Comparison of ENCODE assay signal across 8 cellular contexts in genomic region chr2:219446101-219446504, GRCh38. TPM values are rescaled to one million over a fixed set of nuclear protein-coding genes. Genes with fewer than 3 reads are reported as not detected.
A peak's percentile ranks its signal among the peaks of the same experiment; 100 is the strongest.
DNase-seq lines count a peak whose midpoint lies in the region; ATAC-seq and TF ChIP-seq lines count a peak whose summit lies in the region.

No MANE protein-coding gene starts in this region.

- POLR2A ChIA-PET in OCI-LY7 (lab: Charles Lee) = interaction anchor here (0.5 to 1.1 kb wide), 4 partner anchors 9 to 65 kb away, joined by 3 to 4 read pairs (median 4); no protein-coding TSS in a partner anchor

- intact Hi-C loops in OCI-LY7 (cut with micrococcal nuclease; ENCODE audit: unreplicated experiment) = no loop called here
- intact Hi-C loops in psoas muscle (cut with DNase I) = no loop called here

- H3K4me3 ChIP-seq in OCI-LY7 (ENCODE audit: low read depth, low read length, poor library complexity, severe bottlenecking) (no peak overlapping the region), psoas muscle (no peak overlapping the region)

- TF ChIP-seq CTCF in OCI-LY7 (conservative IDR thresholded peaks at IDR 0.05; ENCODE audit: low read length) (no peak), psoas muscle (IDR thresholded peaks at IDR 0.05) (no peak)

- peaks cover 10% of the 10 kb centered on the region for H3K4me1 ChIP-seq in OCI-LY7 (ENCODE audit: insufficient read depth, low read length, poor library complexity, severe bottlenecking)
- H3K4me1 ChIP-seq in psoas muscle = peaks cover 30% of the 10 kb centered on the region

- H3K36me3 ChIP-seq in OCI-LY7 (ENCODE audit: insufficient read depth, low read length) (no peaks in the 10 kb centered on the region), psoas muscle (ENCODE audit: insufficient read depth in 1 of 2, low read depth in 1 of 2) (peaks cover 0 to 51% of the 10 kb centered on the region in 2 donors)

- H3K4me2 ChIP-seq in OCI-LY7 (ENCODE audit: low read length) = peak overlapping the region; percentile 43

- no peaks in the 10 kb centered on the region for H3K9me2 ChIP-seq in OCI-LY7 (ENCODE audit: insufficient read depth, low read length)

- ATAC-seq in psoas muscle = peak in 2 of 4 donors; percentile 13 to 27
- ATAC-seq in HG03159 (IDR thresholded peaks at IDR 0.05; ENCODE audit: unreplicated experiment) = no peak

- CTCF ChIA-PET in OCI-LY7 (lab: Charles Lee; ENCODE audit: unreplicated experiment) = no interaction called here

- no peak overlapping the region for H2AFZ ChIP-seq in OCI-LY7 (ENCODE audit: low read length)

- no peaks in the 10 kb centered on the region for H3K9me3 ChIP-seq in OCI-LY7 (ENCODE audit: low read length)
- H3K9me3 ChIP-seq in psoas muscle = no peaks in the 10 kb centered on the region

- BruUV-seq in OCI-LY7 (replicated peaks; lab: Mats Ljungman, UMichigan) = no TSS peak

- 16 to 34% (median 21%) methylated on average over 6 of the region's 6 CpGs for whole genome bisulfite sequencing in psoas muscle, 3 donors

- H4K20me1 ChIP-seq in OCI-LY7 (ENCODE audit: insufficient read depth, low read length) = no peaks in the 10 kb centered on the region

- no peak overlapping the region for H3K27ac ChIP-seq in OCI-LY7 (ENCODE audit: low read depth, low read length, poor library complexity, severe bottlenecking)
- peak overlapping the region; percentile 41 for H3K27ac ChIP-seq in psoas muscle

- DNase-seq in ELR (ENCODE audit: low read depth) (peak; percentile 44), OCI-LY7 (ENCODE audit: low spot score) (peak; percentile 39), fibroblast of peridontal ligament (ENCODE audit: extremely low read depth) (peak; percentile 50), psoas muscle (peak; percentile 15 to 58), NCI-H1105 treated with DMSO at 0.1 percent for 48 hours (lab: John Stamatoyannopoulos, UW) (no peak), DMS79 (lab: John Stamatoyannopoulos, UW) (no peak), NOMO-1 (lab: John Stamatoyannopoulos, UW; ENCODE audit: unreplicated experiment in 2 of 2) (no peak)

- no peaks in the 10 kb centered on the region for H3K27me3 ChIP-seq in psoas muscle (ENCODE audit: insufficient read depth in 3 of 3, low read length in 2 of 3)

- no peaks in the 10 kb centered on the region for H3K79me2 ChIP-seq in OCI-LY7 (ENCODE audit: insufficient read depth, low read depth, low read length)

RNA-seq across cellular contexts. Expression of gene SPEG, which starts 11.5 kb away (rescaled TPM):
- 0.13 TPM in 1 of 2 replicates, not detected in the other for total RNA-seq in OCI-LY7 (2014; rRNA removed; shearing (Covaris generic))
- total RNA-seq in OCI-LY7 (2022) (0.35 and 0.46 TPM in 2 replicates), psoas muscle (100 to 1,000 TPM; 239 to 419 (median 304) TPM)
- polyA plus RNA-seq in psoas muscle = 100 to 1,000 TPM in 2 of 3 donors, 10 to 100 TPM in 1; 34.8 to 190 (median 133) TPM

RNA-seq across cellular contexts. Expression of gene DES, which starts 27.9 kb away (rescaled TPM):
- not detected in 2 replicates for total RNA-seq in OCI-LY7 (2014; rRNA removed; shearing (Covaris generic))
- total RNA-seq in OCI-LY7 (2022) (not detected in 2 replicates), psoas muscle (over 10,000 TPM; 12,653 to 14,820 (median 13,821) TPM)
- over 10,000 TPM in 2 of 3 donors, 1,000 to 10,000 TPM in 1; 8,143 to 13,925 (median 13,727) TPM for polyA plus RNA-seq in psoas muscle

RNA-seq across cellular contexts. Expression of gene GMPPA, which starts 52.6 kb away (rescaled TPM):
- 22.3 and 28.4 TPM in 2 replicates for total RNA-seq in OCI-LY7 (2014; rRNA removed; shearing (Covaris generic))
- total RNA-seq in OCI-LY7 (2022) (42.9 and 46.4 TPM in 2 replicates), psoas muscle (10 to 100 TPM; 14.4 to 23.4 (median 18.2) TPM)
- polyA plus RNA-seq in psoas muscle = 10 to 100 TPM; 20.0 to 33.8 (median 26.9) TPM

RNA-seq across cellular contexts. Expression of gene DNPEP, which starts 58.4 kb away (rescaled TPM):
- total RNA-seq in OCI-LY7 (2014; rRNA removed; shearing (Covaris generic)) = 39.3 and 40.5 TPM in 2 replicates
- total RNA-seq in OCI-LY7 (2022) (54.2 and 63.6 TPM in 2 replicates), psoas muscle (10 to 100 TPM; 60.9 to 88.3 (median 63.9) TPM)
- 10 to 100 TPM; 46.7 to 93.1 (median 68.7) TPM for polyA plus RNA-seq in psoas muscle

Comparison
In these comparisons a context has a peak if more than half of its experiments do, and no peak if none do; other contexts are left out.
1. DNase-seq: peak in ELR (single experiment), OCI-LY7 (single experiment), fibroblast of peridontal ligament (single experiment) and psoas muscle (2 of 2); none in NCI-H1105 treated with DMSO at 0.1 percent for 48 hours (single experiment), DMS79 (single experiment) and NOMO-1 (0 of 2).
2. RNA of gene SPEG, which starts 11.5 kb away (total RNA-seq): 239 to 419 TPM in psoas muscle; 0.13 to 0.46 TPM in OCI-LY7; every median in the first group is over 100 times any median in the second.
3. RNA of gene DES, which starts 27.9 kb away (total RNA-seq): 12,653 to 14,820 TPM in psoas muscle; not detected in OCI-LY7; every median in the first group is over 1,000 times any median in the second.